Comparison of ENCODE assay signal across 20 cellular contexts in genomic region chr6:5592911-5593519, GRCh38.
DNase-seq lines count a peak whose midpoint lies in the region; ATAC-seq, FAIRE-seq and TF ChIP-seq lines count a peak whose summit lies in the region.
"Had no signal": no experiment of that assay in that cellular context is flagged by ENCODE, and none has a peak within 500 bp of the region (broad histone marks: within the 10 kb centered on the region; RNA-seq: fewer than 3 reads in every experiment).

No MANE protein-coding gene starts in this region.

- H3K9me3 ChIP-seq in K562 (replicated peaks; ENCODE audit: control insufficient read depth, insufficient read depth, low read depth, low read length) = no peaks in the 10 kb centered on the region
- H3K9me3 ChIP-seq in parathyroid adenoma (ENCODE audit: control insufficient read depth, low read length) = no peaks in the 10 kb centered on the region
- H3K9me3 ChIP-seq: BE2C, HAP-1 had no signal

- H3K36me3 Mint-ChIP-seq in GM23338 (ENCODE audit: low read depth) = no peaks in the 10 kb centered on the region

- TF ChIP-seq EP300 in K562 (IDR thresholded peaks at IDR 0.05; ENCODE audit: low read length) = peak; percentile 20; the same call in 1 of the 2 replicates

- no peaks in the 10 kb centered on the region for H3K27me3 Mint-ChIP-seq in GM23338 (ENCODE audit: insufficient read depth, low read depth, poor library complexity)

- no peaks in the 10 kb centered on the region for H3K4me1 ChIP-seq in GM23338 (ENCODE audit: insufficient read depth)
- H3K4me1 ChIP-seq in K562 (replicated peaks in 1 of 2; ENCODE audit: control insufficient read depth in 2 of 2, insufficient read depth in 2 of 2, low read length in 2 of 2) = peaks cover 5 to 9% of the 10 kb centered on the region in 2 experiments; a peak in 3 of 5 replicates
- peaks cover 2% of the 10 kb centered on the region for H3K4me1 ChIP-seq in parathyroid adenoma
- H3K4me1 ChIP-seq: BE2C, HAP-1 had no signal

- H3K4me1 Mint-ChIP-seq in GM23338 = peaks cover 4% of the 10 kb centered on the region; the same call in 1 of the 3 replicates

- no peaks in the 10 kb centered on the region for H3F3A ChIP-seq in GM23338 (replicated peaks; ENCODE audit: low read depth)

- 0 out of 2 replicates have a peak overlapping the region, but pooled peaks have one; percentile 5 for H3K27ac Mint-ChIP-seq in GM23338

- H3K79me2 ChIP-seq in GM23338 (replicated peaks; ENCODE audit: insufficient read depth) (no peaks in the 10 kb centered on the region), K562 (ENCODE audit: control insufficient read depth, insufficient read depth, low read length) (no peaks in the 10 kb centered on the region), parathyroid adenoma (no peaks in the 10 kb centered on the region)

- H3K9me2 ChIP-seq in GM23338 (ENCODE audit: insufficient read depth) = no peaks in the 10 kb centered on the region

- BruUV-seq in K562 (replicated peaks; lab: Mats Ljungman, UMichigan) = no TSS peak

- no peaks in the 10 kb centered on the region for H3K9me3 Mint-ChIP-seq in GM23338

- TF ChIP-seq POLR2A in K562 (conservative IDR thresholded peaks at IDR 0.05) = no peak

- H3K4me3 ChIP-seq in GM23338 (no peak overlapping the region), K562 (no peak overlapping the region; the same call in 1 of the 2 replicates), parathyroid adenoma (ENCODE audit: low read depth, low read length) (no peak overlapping the region), dorsolateral prefrontal cortex (no peak overlapping the region)
- H3K4me3 ChIP-seq: GM12878, HAP-1 had no signal

- H2AFZ ChIP-seq in GM23338 (no peak overlapping the region), K562 (ENCODE audit: low read depth, low read length) (peak overlapping the region; percentile 6), parathyroid adenoma (peak overlapping the region; percentile 6)

- CTCF ChIA-PET in K562 (lab: Yijun Ruan, JAX; ENCODE audit: low intra/inter-chr PET ratio) = no interaction called here

- H3K4me2 ChIP-seq in GM23338 (no peak overlapping the region), K562 (ENCODE audit: insufficient read depth, low read length) (peak overlapping the region; percentile 53), parathyroid adenoma (ENCODE audit: low read length) (no peak overlapping the region)

- intact Hi-C loops in K562 (cut with micrococcal nuclease) = no loop called here
- intact Hi-C loops in dorsolateral prefrontal cortex (cut with DNase I) = no loop called here

- H3K27ac ChIP-seq in GM23338 (ENCODE audit: low read depth) (no peak overlapping the region), K562 (ENCODE audit: extremely low read depth, low read depth, low read length) (no peak overlapping the region), parathyroid adenoma (no peak overlapping the region), dorsolateral prefrontal cortex (no peak overlapping the region)

- no peak for ATAC-seq in GM23338
- ATAC-seq in K562 = peak; percentile 100
- ATAC-seq in HG02588 (IDR thresholded peaks at IDR 0.05; ENCODE audit: unreplicated experiment) = no peak
- ATAC-seq: GM12878, Right ventricle myocardium inferior had no signal

- H3K27me3 ChIP-seq in GM23338 (ENCODE audit: insufficient read depth) (no peaks in the 10 kb centered on the region), K562 (ENCODE audit: control insufficient read depth in 2 of 2, insufficient read depth in 2 of 2, low read length in 2 of 2) (no peaks in the 10 kb centered on the region; a peak in 1 of 5 replicates), parathyroid adenoma (ENCODE audit: control insufficient read depth, insufficient read depth, low read length) (no peaks in the 10 kb centered on the region), dorsolateral prefrontal cortex (no peaks in the 10 kb centered on the region)
- H3K27me3 ChIP-seq: BE2C had no signal

- H4K20me1 ChIP-seq in GM23338 (replicated peaks; ENCODE audit: insufficient read depth) (no peaks in the 10 kb centered on the region), K562 (replicated peaks; ENCODE audit: control insufficient read depth, insufficient read depth, low read length) (peaks cover 23% of the 10 kb centered on the region)

- DNase-seq in GM23338 (ENCODE audit: low spot score) (no peak), NCI-H69 (lab: John Stamatoyannopoulos, UW) (peak; percentile 49), K562 (ENCODE audit: extremely low read depth in 1 of 4, low spot score in 3 of 4) (peak; percentile 55 to 90 (median 73)), dorsolateral prefrontal cortex (no peak), GM03348 (ENCODE audit: low spot score) (no peak)
- DNase-seq: BE2C, DMS79, MM.1S, NCI-H1048, NCI-H1417 treated with DMSO at 0.1 percent for 48 hours, NCI-H1930, NCI-H226, NCI-H510A treated with DMSO at 0.1 percent for 48 hours, SW 1271, T-helper 2 cell had no signal

- peak; percentile 93 for FAIRE-seq in K562 (lab: Jason Lieb, UNC)
- FAIRE-seq: GM12878 had no signal

- H3K9me1 ChIP-seq in K562 (ENCODE audit: control insufficient read depth, insufficient read depth, low read length) = no peaks in the 10 kb centered on the region

- POLR2A ChIA-PET in K562 (lab: Yijun Ruan, JAX) = interaction anchor here (2.2 kb wide), 1 partner anchor 13 kb away, joined by 6 read pairs; no protein-coding TSS in a partner anchor

- in situ Hi-C loops in K562 (cut with MboI) = no loop called here

- peak overlapping the region in 1 of 2 experiments; percentile 82; a peak in 2 of 4 replicates for H3K9ac ChIP-seq in K562 (ENCODE audit: insufficient read depth in 1 of 2, low read depth in 2 of 2, low read length in 2 of 2)
- H3K9ac ChIP-seq in parathyroid adenoma = no peak overlapping the region

- H3K4me3 Mint-ChIP-seq in GM23338 = no peak overlapping the region

- peak in 1 of 2 experiments; percentile 11; a peak in 1 of 4 replicates for TF ChIP-seq RAD21 in K562 (CRISPR knock-in tag; conservative IDR thresholded peaks at IDR 0.05 in 1 of 2, IDR thresholded peaks at IDR 0.05 in 1 of 2)

- TF ChIP-seq CTCF in GM23338 (conservative IDR thresholded peaks at IDR 0.05; ENCODE audit: low read depth in 2 of 2) (no peak), K562 (IDR thresholded peaks at IDR 0.05 in 2 of 3, conservative IDR thresholded peaks at IDR 0.05 in 1 of 3; ENCODE audit: insufficient read depth in 2 of 3, low read depth in 1 of 3, low read length in 3 of 3) (no peak), parathyroid adenoma (IDR thresholded peaks at IDR 0.05) (no peak), dorsolateral prefrontal cortex (IDR thresholded peaks at IDR 0.05 in 54 of 56, conservative IDR thresholded peaks at IDR 0.05 in 2 of 56; ENCODE audit: low read depth in 1 of 56, partially characterized antibody in 56 of 56) (no peak)

- 1% methylated on average over 17 of the region's 17 CpGs for WGBS in K562 (ENCODE audit: insufficient coverage, low coverage, missing lambda C conversion rate)

- H3K36me3 ChIP-seq in GM23338 (ENCODE audit: insufficient read depth) = no peaks in the 10 kb centered on the region; the same call in 1 of the 2 replicates
- no peaks in the 10 kb centered on the region for H3K36me3 ChIP-seq in K562 (ENCODE audit: control insufficient read depth, insufficient read depth, low read length)
- no peaks in the 10 kb centered on the region for H3K36me3 ChIP-seq in parathyroid adenoma (ENCODE audit: control insufficient read depth, insufficient read depth, low read length)
- H3K36me3 ChIP-seq: BE2C, HAP-1 had no signal

TF ChIP-seq in GM23338, 12 proteins besides CTCF, POLR2A, EP300 and RAD21 (continues in another document):
- TF ChIP-seq EZH2phosphoT487 (IDR thresholded peaks at IDR 0.05; ENCODE audit: unreplicated experiment) = no peak
- no peak for TF ChIP-seq ETS1 (IDR thresholded peaks at IDR 0.05)
- no peak for TF ChIP-seq EZH2 (IDR thresholded peaks at IDR 0.05; ENCODE audit: low read depth, unreplicated experiment)

TF ChIP-seq in K562, 482 proteins besides CTCF, POLR2A, EP300 and RAD21 (continues in another document):
- TF ChIP-seq FOSL1 (tag; conservative IDR thresholded peaks at IDR 0.05) = no peak
- TF ChIP-seq ARID1B (IDR thresholded peaks at IDR 0.05) = peak; percentile 87
- TF ChIP-seq NCOR1 (IDR thresholded peaks at IDR 0.05) = peak; percentile 59
- TF ChIP-seq RCOR1 (IDR thresholded peaks at IDR 0.05; ENCODE audit: borderline replicate concordance in 1 of 2, low read depth in 2 of 2, low read length in 2 of 2) = peak; percentile 49 to 79; a peak in 2 of 4 replicates
- TF ChIP-seq TRIM28 (IDR thresholded peaks at IDR 0.05) = no peak
- TF ChIP-seq CREM (IDR thresholded peaks at IDR 0.05; ENCODE audit: low read depth) = 0 out of 2 replicates have a peak, but pooled peaks have one; percentile 14
- TF ChIP-seq MITF (IDR thresholded peaks at IDR 0.05) = no peak
- no peak; the same call in 1 of the 2 replicates for TF ChIP-seq STAT5A (IDR thresholded peaks at IDR 0.05; ENCODE audit: borderline replicate concordance, low read length)
- TF ChIP-seq TRIM24 (IDR thresholded peaks at IDR 0.05) = peak in 1 of 2 experiments; percentile 44; a peak in 1 of 4 replicates
- TF ChIP-seq GATA2 (CRISPR knock-in tag; IDR thresholded peaks at IDR 0.05) = peak; percentile 80
- no peak for TF ChIP-seq DMBX1 (CRISPR knock-in tag; IDR thresholded peaks at IDR 0.05; ENCODE audit: borderline replicate concordance)
- TF ChIP-seq TEAD4 (IDR thresholded peaks at IDR 0.05; ENCODE audit: low read length) = peak; percentile 62
- TF ChIP-seq TEAD4 (CRISPR knock-in tag; IDR thresholded peaks at IDR 0.05; ENCODE audit: borderline replicate concordance) = no peak
- peak; percentile 75 for TF ChIP-seq TAL1 (IDR thresholded peaks at IDR 0.05)
- TF ChIP-seq POLR2AphosphoS5 (IDR thresholded peaks at IDR 0.05; ENCODE audit: control insufficient read depth, insufficient read depth, low read depth, low read length) = peak; percentile 42; the same call in 1 of the 2 replicates
- TF ChIP-seq MAZ (CRISPR knock-in tag; conservative IDR thresholded peaks at IDR 0.05 in 1 of 2, IDR thresholded peaks at IDR 0.05 in 1 of 2) = peak in 1 of 2 experiments; percentile 39; a peak in 1 of 4 replicates

Comparison
In these comparisons a context has a peak if more than half of its experiments do, and no peak if none do; other contexts are left out.
1. DNase-seq: peak in NCI-H69 (single experiment) and K562 (4 of 4); none in GM23338 (single experiment), dorsolateral prefrontal cortex (0 of 10) and GM03348 (single experiment).